ENCODE assay signal across 1 cellular context in the genomic region with DNA sequence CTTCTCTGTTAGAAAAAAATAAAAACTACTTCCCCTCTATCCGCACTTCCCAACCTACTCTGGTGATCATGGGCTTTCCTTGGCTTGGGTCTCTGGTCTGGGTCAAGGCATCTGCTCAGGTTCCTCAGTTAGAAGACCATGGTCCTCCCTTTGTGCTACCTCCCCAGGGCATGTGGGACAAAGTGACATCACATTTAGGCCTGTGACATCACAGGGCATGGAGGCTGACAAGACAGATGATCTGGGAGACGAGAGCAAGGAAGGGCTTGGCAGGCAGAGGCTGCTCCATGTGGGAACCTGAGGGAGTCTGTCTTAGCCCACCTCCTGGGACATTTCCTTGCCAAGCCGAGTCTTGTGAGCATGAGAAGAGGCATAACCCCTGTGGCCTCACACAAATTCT.
TF ChIP-seq lines count a peak whose summit lies in the region.
"Not testable (repeated sequence)": the region's sequence is repeated elsewhere in the genome, so short reads cannot be mapped to it uniquely, and the experiment has no call there.

ZNF683 (minus strand) TSS at position 140 of the 400 bp plus-strand sequence. CDS start 4,179 bp downstream, outside the sequence.

TF ChIP-seq in HepG2, 621 proteins besides CTCF, POLR2A, EP300 and RAD21:
- TF ChIP-seq CREB1 (IDR thresholded peaks at IDR 0.05) (peak; percentile 76), ZBTB21 (CRISPR knock-in tag; IDR thresholded peaks at IDR 0.05) (peak; percentile 34; the same call in 1 of the 2 replicates)
- not testable (repeated sequence) for TF ChIP-seq CREB1 (CRISPR knock-in tag; IDR thresholded peaks at IDR 0.05)
TF ChIP-seq in HepG2: peak in this region for 2; not testable (repeated sequence) for 619.
